In genomic region chr20:5933802-5934436, GRCh38 we compare ENCODE assay signal across 8 cellular contexts. TPM values are rescaled to one million over a fixed set of nuclear protein-coding genes. Genes with fewer than 3 reads are reported as not detected.
DNase-seq lines count a peak whose midpoint lies in the region; ATAC-seq and TF ChIP-seq lines count a peak whose summit lies in the region.

No MANE protein-coding gene starts in this region.

- 79% methylated on average over 7 of the region's 7 CpGs for WGBS in hepatocyte (ENCODE audit: low lambda C conversion rate, missing lambda C conversion rate)

- H3K4me2 ChIP-seq in PC-9 (no peak overlapping the region), hepatocyte (no peak overlapping the region)

- POLR2A ChIA-PET in PC-9 (lab: Charles Lee; ENCODE audit: unreplicated experiment) = no interaction called here

- no TSS peak for BruUV-seq in PC-9 (replicated peaks; lab: Mats Ljungman, UMichigan)

- TF ChIP-seq CTCF in PC-9 (conservative IDR thresholded peaks at IDR 0.05) = peak; percentile 55
- peak; percentile 33 for TF ChIP-seq CTCF in hepatocyte (IDR thresholded peaks at IDR 0.05; ENCODE audit: poor library complexity)

- no peak overlapping the region for H3K4me3 ChIP-seq in PC-9
- no peak overlapping the region for H3K4me3 ChIP-seq in hepatocyte

- no peak overlapping the region for H2AFZ ChIP-seq in PC-9
- H2AFZ ChIP-seq in hepatocyte = no peak overlapping the region

- CTCF ChIA-PET in PC-9 (lab: Charles Lee) = no interaction called here

- no peaks in the 10 kb centered on the region for H3K4me1 ChIP-seq in PC-9 (replicated peaks; ENCODE audit: insufficient read depth)
- H3K4me1 ChIP-seq in hepatocyte (ENCODE audit: insufficient read depth) = no peaks in the 10 kb centered on the region

- H4K20me1 ChIP-seq in PC-9 (ENCODE audit: insufficient read depth) (no peaks in the 10 kb centered on the region), hepatocyte (ENCODE audit: insufficient read depth, poor library complexity, severe bottlenecking) (no peaks in the 10 kb centered on the region)

- DNase-seq in NCI-H1105 treated with DMSO at 0.1 percent for 48 hours (lab: John Stamatoyannopoulos, UW) (peak; percentile 14), NCI-H1105 (lab: John Stamatoyannopoulos, UW) (no peak), PC-9 (no peak), hepatocyte (ENCODE audit: low spot score) (no peak), cortex of kidney (lab: John Stamatoyannopoulos, UW) (no peak)
- no peak for DNase-seq in activated CD8-positive, alpha-beta memory T cell treated with anti-CD3 and anti-CD28 coated beads, Interleukin-2, amount 50 U/mL, for 4 hours

- H3K9me2 ChIP-seq in PC-9 (ENCODE audit: insufficient read depth) (no peaks in the 10 kb centered on the region), hepatocyte (replicated peaks; ENCODE audit: insufficient read depth) (no peaks in the 10 kb centered on the region)

- H3F3A ChIP-seq in PC-9 (ENCODE audit: insufficient read depth, low read depth) = peaks cover 5% of the 10 kb centered on the region; the same call in 1 of the 2 replicates

- ATAC-seq in HG02852 (IDR thresholded peaks at IDR 0.05; ENCODE audit: unreplicated experiment) = peak; percentile 61
- ATAC-seq in HG03457 (IDR thresholded peaks at IDR 0.05; ENCODE audit: unreplicated experiment) = no peak

- no peak overlapping the region for H3K27ac ChIP-seq in PC-9
- H3K27ac ChIP-seq in hepatocyte = no peak overlapping the region

- H3K36me3 ChIP-seq in PC-9 (ENCODE audit: low read depth) (0 out of 2 replicates have a peak, but pooled peaks cover 4% of the 10 kb centered on the region), hepatocyte (replicated peaks; ENCODE audit: insufficient read depth, low read depth) (no peaks in the 10 kb centered on the region)

- no peaks in the 10 kb centered on the region for H3K79me2 ChIP-seq in PC-9 (ENCODE audit: low read depth)
- no peaks in the 10 kb centered on the region for H3K79me2 ChIP-seq in hepatocyte

- H3K9me3 ChIP-seq in PC-9 (ENCODE audit: insufficient read depth, low read depth) (no peaks in the 10 kb centered on the region), hepatocyte (ENCODE audit: low read depth) (no peaks in the 10 kb centered on the region)

- H3K27me3 ChIP-seq in PC-9 (ENCODE audit: insufficient read depth, low read depth) = peaks cover 19% of the 10 kb centered on the region; the same call in 1 of the 2 replicates
- no peaks in the 10 kb centered on the region for H3K27me3 ChIP-seq in hepatocyte

- intact Hi-C loops in PC-9 (cut with micrococcal nuclease; ENCODE audit: unreplicated experiment) = loop anchor here (1.0 to 10.0 kb wide), 2 partner anchors 379 to 405 kb away; no protein-coding TSS in a partner anchor

RNA-seq across cellular contexts. Expression of gene TRMT6, which starts 16.4 kb away (rescaled TPM):
- total RNA-seq in PC-9 (2021) = 12.2 and 16.2 TPM in 2 replicates
- 9.0 and 10.1 TPM in 2 replicates for total RNA-seq in hepatocyte
- polyA plus RNA-seq in hepatocyte = 11.2 and 14.2 TPM in 2 replicates

RNA-seq across cellular contexts. Expression of gene MCM8, which starts 16.5 kb away (rescaled TPM):
- 18.2 and 22.4 TPM in 2 replicates for total RNA-seq in PC-9 (2021)
- total RNA-seq in hepatocyte = 4.9 and 6.7 TPM in 2 replicates
- polyA plus RNA-seq in hepatocyte = 1.5 and 1.7 TPM in 2 replicates

RNA-seq across cellular contexts. Expression of gene CHGB, which starts 22.6 kb away (rescaled TPM):
- total RNA-seq in PC-9 (2021) (not detected in 2 replicates), hepatocyte (1.3 and 1.4 TPM in 2 replicates)
- polyA plus RNA-seq in hepatocyte = 0.86 and 2.5 TPM in 2 replicates
